Comparison of ENCODE assay signal across 8 cellular contexts in genomic region chr2:196927318-196928225, GRCh38. TPM values are rescaled to one million over a fixed set of nuclear protein-coding genes. Genes with fewer than 3 reads are reported as not detected.
A peak's percentile ranks its signal among the peaks of the same experiment; 100 is the strongest.
DNase-seq lines count a peak whose midpoint lies in the region; ATAC-seq and TF ChIP-seq lines count a peak whose summit lies in the region.

No MANE protein-coding gene starts in this region.

- DNase-seq in AML-193 (lab: John Stamatoyannopoulos, UW), result peak; percentile 10 to 20
- DNase-seq in NCI-H226, result peak; percentile 45
- DNase-seq in activated CD8-positive, alpha-beta memory T cell treated with anti-CD3 and anti-CD28 coated beads, Interleukin-2, amount 50 U/mL, for 4 hours, result peak; percentile 55
- DNase-seq in thyroid gland, result peak; percentile 10 to 13

- no peaks in the 10 kb centered on the region for H3K36me3 Mint-ChIP-seq in nephron (ENCODE audit: low read depth)

- H3K4me3 Mint-ChIP-seq in nephron, result peak overlapping the region; percentile 95 to 96 (median 95)

- no peaks in the 10 kb centered on the region for H3K9me3 Mint-ChIP-seq in nephron

- no peak for TF ChIP-seq CTCF in nephron (IDR thresholded peaks at IDR 0.05; ENCODE audit: unreplicated experiment in 3 of 3)
- no peak for TF ChIP-seq CTCF in thyroid gland (IDR thresholded peaks at IDR 0.05)

- H3K9me3 ChIP-seq in esophagus (ENCODE audit: control insufficient read depth in 2 of 2, insufficient read depth in 1 of 2, low read depth in 1 of 2, low read length in 1 of 2) (no peaks in the 10 kb centered on the region), thyroid gland (no peaks in the 10 kb centered on the region)

- intact Hi-C loops in thyroid gland (cut with DNase I), result no loop called here

- peak overlapping the region; percentile 81 to 89 for H3K27ac ChIP-seq in esophagus (ENCODE audit: low read depth in 2 of 2, low read length in 1 of 2)
- H3K27ac ChIP-seq in thyroid gland, result peak overlapping the region; percentile 66 to 89 (median 87)

- WGBS in esophagus, 2 donors, result 7% methylated on average over 23 of the region's 23 CpGs
- WGBS in thyroid gland, 2 donors, result 5 to 7% methylated on average over 23 of the region's 23 CpGs

- H3K4me3 ChIP-seq in esophagus (ENCODE audit: low read depth in 1 of 2, low read length in 2 of 2) (peak overlapping the region; percentile 76 to 78), thyroid gland (replicated peaks in 1 of 3) (peak overlapping the region; percentile 47 to 95 (median 65))

- peak overlapping the region; percentile 83 to 98 (median 91) for H3K27ac Mint-ChIP-seq in nephron

- peaks cover 26% of the 10 kb centered on the region for H3K4me1 Mint-ChIP-seq in nephron

- TF ChIP-seq POLR2A in thyroid gland (IDR thresholded peaks at IDR 0.05), result peak in 1 of 2 donors; percentile 21

- no peaks in the 10 kb centered on the region for H3K27me3 ChIP-seq in esophagus (ENCODE audit: control insufficient read depth in 1 of 2, insufficient read depth in 2 of 2, low read length in 2 of 2)
- no peaks in the 10 kb centered on the region for H3K27me3 ChIP-seq in thyroid gland

- H3K4me1 ChIP-seq in esophagus (ENCODE audit: control insufficient read depth in 2 of 2, insufficient read depth in 2 of 2, low read length in 1 of 2) (no peaks in the 10 kb centered on the region), thyroid gland (peaks cover 0 to 4% of the 10 kb centered on the region in 2 donors)

- H3K36me3 ChIP-seq in esophagus (ENCODE audit: control insufficient read depth in 2 of 2, insufficient read depth in 2 of 2, low read length in 1 of 2), result no peaks in the 10 kb centered on the region
- H3K36me3 ChIP-seq in thyroid gland, result no peaks in the 10 kb centered on the region

- no peaks in the 10 kb centered on the region for H3K27me3 Mint-ChIP-seq in nephron (ENCODE audit: low read depth)

- ATAC-seq in GM19351 (IDR thresholded peaks at IDR 0.05; ENCODE audit: unreplicated experiment), result peak; percentile 4
- ATAC-seq in GM21786 (IDR thresholded peaks at IDR 0.05; ENCODE audit: unreplicated experiment), result no peak

RNA-seq across cellular contexts. Expression of gene PGAP1, which starts 1.1 kb away (rescaled TPM):
- polyA plus RNA-seq in esophagus, result 1 to 10 TPM; 1.7 to 2.2 TPM
- 10 to 100 TPM in 2 of 4 donors, 1 to 10 TPM in 2; 6.9 to 26.0 (median 14.0) TPM for total RNA-seq in thyroid gland
